In the genomic region with DNA sequence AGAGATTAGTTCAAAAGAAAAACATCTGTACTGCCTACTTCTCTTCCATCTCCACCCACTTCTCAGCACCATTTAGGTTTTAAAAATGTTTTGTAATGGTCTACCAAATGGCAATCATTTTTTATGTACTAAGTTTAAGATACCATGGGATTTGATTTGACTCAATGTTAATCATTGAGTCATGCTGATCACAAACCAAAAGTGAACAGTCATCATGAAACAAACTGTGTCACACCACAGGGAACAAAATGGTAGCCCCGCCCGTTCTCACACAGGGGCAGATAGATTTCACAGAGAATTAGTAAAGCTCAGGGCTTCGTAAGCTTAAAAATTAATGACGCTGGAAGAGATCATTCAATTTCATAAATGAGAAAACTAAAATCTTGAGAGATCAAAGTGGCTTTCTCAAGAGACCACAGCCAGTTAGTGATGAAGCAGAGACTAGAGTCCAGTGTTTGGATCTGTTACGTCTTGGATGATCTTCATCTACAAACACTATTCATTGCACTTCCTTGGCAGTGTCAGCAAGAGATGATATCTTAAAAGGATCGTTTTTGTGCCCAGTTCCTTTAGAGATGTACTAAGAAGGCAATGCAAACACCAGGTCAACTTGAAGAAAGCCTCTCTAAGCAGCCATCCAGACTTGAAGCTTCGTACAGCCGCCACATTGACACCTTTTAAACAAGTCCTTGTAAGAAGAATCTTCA, we compare ENCODE assay signal across 8 cellular contexts. TPM values are rescaled to one million over a fixed set of nuclear protein-coding genes. Genes with fewer than 3 reads are reported as not detected.
DNase-seq lines count a peak whose midpoint lies in the region; ATAC-seq and TF ChIP-seq lines count a peak whose summit lies in the region.

No MANE protein-coding gene starts in this region.

- H3K9ac ChIP-seq in mesenchymal stem cell (ENCODE audit: low read length) (peak overlapping the region; percentile 92), H9 (ENCODE audit: extremely low read depth, insufficient read length, low read length) (no peak overlapping the region)

- WGBS in mesenchymal stem cell, result 91% methylated on average over 8 of the region's 8 CpGs
- WGBS in H9 (ENCODE audit: extremely low coverage, insufficient read length, low lambda C conversion rate), result no CpG with 5 or more reads among the region's 8 CpGs
- 67 to 72% methylated on average over 8 of the region's 8 CpGs for WGBS in thyroid gland, 2 donors

- peaks cover 3% of the 10 kb centered on the region for H3K23me2 ChIP-seq in H9 (ENCODE audit: insufficient read length, low read depth, low read length, poor library complexity, severe bottlenecking)

- H2AK5ac ChIP-seq in mesenchymal stem cell (ENCODE audit: low read length, severe bottlenecking) (peak overlapping the region; percentile 83), H9 (ENCODE audit: insufficient read length, low read length) (no peak overlapping the region)

- no peaks in the 10 kb centered on the region for H4K20me1 ChIP-seq in H9 (ENCODE audit: control insufficient read depth, insufficient read depth, insufficient read length)

- H2BK5ac ChIP-seq in mesenchymal stem cell (ENCODE audit: low read depth, low read length, poor library complexity, severe bottlenecking) (no peak overlapping the region), H9 (ENCODE audit: insufficient read length, low read length) (no peak overlapping the region)

- no peak overlapping the region for H3T11ph ChIP-seq in H9 (ENCODE audit: low read length)

- H3K4me3 ChIP-seq in mesenchymal stem cell (ENCODE audit: insufficient read depth in 1 of 2, low read depth in 1 of 2, low read length in 2 of 2) (peak overlapping the region in 1 of 2 experiments; percentile 64), thyroid gland (replicated peaks in 1 of 3) (no peak overlapping the region)

- ATAC-seq in HG02798 (IDR thresholded peaks at IDR 0.05; ENCODE audit: poor library complexity, unreplicated experiment), result peak; percentile 87

- H3K4me2 ChIP-seq in mesenchymal stem cell (ENCODE audit: low read length, poor library complexity, severe bottlenecking) (no peak overlapping the region), H9 (ENCODE audit: insufficient read depth, insufficient read length, low read length) (no peak overlapping the region)

- intact Hi-C loops in activated CD4-positive, alpha-beta T cell treated with anti-CD3 and anti-CD28 coated beads, Interleukin-2, amount 10 ng/mL, durations not matched to agents 24 days and 14 days (cut with micrococcal nuclease), result loop anchor here (2.0 kb wide), 2 partner anchors 34 to 162 kb away; partner anchors contain the start of gene TRIO
- intact Hi-C loops in thyroid gland (cut with DNase I), result loop anchor here (5.0 to 10.0 kb wide), 2 partner anchors 124 to 163 kb away; no protein-coding TSS in a partner anchor

- no peak for TF ChIP-seq POLR2A in thyroid gland (IDR thresholded peaks at IDR 0.05)

- no peaks in the 10 kb centered on the region for H3K9me3 Mint-ChIP-seq in activated CD4-positive, alpha-beta T cell treated with anti-CD3 and anti-CD28 coated beads, Interleukin-2, amount 10 ng/mL, durations not matched to agents 24 days and 14 days
- H3K9me3 Mint-ChIP-seq in H9, result no peaks in the 10 kb centered on the region

- H2AFZ ChIP-seq in mesenchymal stem cell (ENCODE audit: low read depth, low read length), result no peak overlapping the region
- no peak overlapping the region for H2AFZ ChIP-seq in H9 (ENCODE audit: low read length)

- H3K36me3 ChIP-seq in mesenchymal stem cell (ENCODE audit: control insufficient read depth in 1 of 2, insufficient read depth in 2 of 2, low read depth in 1 of 2, low read length in 2 of 2), result no peaks in the 10 kb centered on the region
- no peaks in the 10 kb centered on the region for H3K36me3 ChIP-seq in thyroid gland

- H2BK15ac ChIP-seq in mesenchymal stem cell (ENCODE audit: low read depth, poor library complexity, severe bottlenecking) (no peak overlapping the region), H9 (ENCODE audit: low read depth, low read length) (no peak overlapping the region)

- peaks cover 13% of the 10 kb centered on the region for H3K4me1 Mint-ChIP-seq in activated CD4-positive, alpha-beta T cell treated with anti-CD3 and anti-CD28 coated beads, Interleukin-2, amount 10 ng/mL, durations not matched to agents 24 days and 14 days
- peaks cover 12 to 23% of the 10 kb centered on the region in 2 experiments for H3K4me1 Mint-ChIP-seq in H9

- H3K4me1 ChIP-seq in mesenchymal stem cell (ENCODE audit: control insufficient read depth, insufficient read depth, low read depth, low read length) (peaks cover 6% of the 10 kb centered on the region), H9 (ENCODE audit: insufficient read depth, low read length) (0 out of 2 replicates have a peak, but pooled peaks cover 3% of the 10 kb centered on the region), thyroid gland (no peaks in the 10 kb centered on the region)

- no peak overlapping the region for H2BK120ac ChIP-seq in mesenchymal stem cell (ENCODE audit: low read depth, low read length)
- H2BK120ac ChIP-seq in H9 (ENCODE audit: low read depth, low read length, poor library complexity, severe bottlenecking), result no peak overlapping the region

- H4K8ac ChIP-seq in mesenchymal stem cell (ENCODE audit: low read length) (no peak overlapping the region), H9 (replicated peaks; ENCODE audit: insufficient read length, low read depth, low read length) (no peak overlapping the region)

- DNase-seq in activated CD4-positive, alpha-beta T cell treated with anti-CD3 and anti-CD28 coated beads, Interleukin-2, amount 10 ng/mL, durations not matched to agents 24 days and 14 days, result peak; percentile 62
- no peak for DNase-seq in activated CD4-positive, alpha-beta T cell treated with anti-CD3 and anti-CD28 coated beads for 1 hour
- peak; percentile 26 for DNase-seq in RWPE1 (ENCODE audit: low spot score)
- peak; percentile 29 for DNase-seq in mesenchymal stem cell
- DNase-seq in islet precursor cell, result no peak
- no peak for DNase-seq in H9
- no peak for DNase-seq in thyroid gland

- peak overlapping the region; percentile 33 for H3K4me3 Mint-ChIP-seq in activated CD4-positive, alpha-beta T cell treated with anti-CD3 and anti-CD28 coated beads, Interleukin-2, amount 10 ng/mL, durations not matched to agents 24 days and 14 days
- H3K4me3 Mint-ChIP-seq in H9, result no peak overlapping the region

- H3K79me2 ChIP-seq in H9 (ENCODE audit: insufficient read depth, low read length), result no peaks in the 10 kb centered on the region

- no peak overlapping the region for H2BK20ac ChIP-seq in H9 (ENCODE audit: low read depth, low read length, poor library complexity, severe bottlenecking)

- TF ChIP-seq CTCF in RWPE1 (conservative IDR thresholded peaks at IDR 0.05; ENCODE audit: low read depth) (no peak), H9 (conservative IDR thresholded peaks at IDR 0.05) (no peak), thyroid gland (IDR thresholded peaks at IDR 0.05) (no peak)

- no peaks in the 10 kb centered on the region for H3K36me3 Mint-ChIP-seq in activated CD4-positive, alpha-beta T cell treated with anti-CD3 and anti-CD28 coated beads, Interleukin-2, amount 10 ng/mL, durations not matched to agents 24 days and 14 days (ENCODE audit: low read depth)
- no peaks in the 10 kb centered on the region for H3K36me3 Mint-ChIP-seq in H9 (ENCODE audit: insufficient read depth in 1 of 3, low read depth in 3 of 3)

- no peak overlapping the region for H3K56ac ChIP-seq in H9 (ENCODE audit: insufficient read length, low read depth, low read length)

- H3K4ac ChIP-seq in mesenchymal stem cell (ENCODE audit: low read depth in 1 of 2, low read length in 2 of 2) (no peak overlapping the region), H9 (ENCODE audit: low read depth, low read length) (no peak overlapping the region)

- H4K5ac ChIP-seq in H9 (ENCODE audit: insufficient read length, low read depth, low read length), result no peak overlapping the region

- H3K27ac ChIP-seq in RWPE1, result no peak overlapping the region
- no peak overlapping the region for H3K27ac ChIP-seq in mesenchymal stem cell (ENCODE audit: low read length, poor library complexity, severe bottlenecking)
- no peak overlapping the region for H3K27ac ChIP-seq in H9 (ENCODE audit: insufficient read length, low read depth, low read length)
- H3K27ac ChIP-seq in thyroid gland, result no peak overlapping the region

- H3K23ac ChIP-seq in mesenchymal stem cell (ENCODE audit: low read length in 2 of 2), result no peak overlapping the region
- H3K23ac ChIP-seq in H9 (ENCODE audit: insufficient read length, low read depth, low read length), result no peak overlapping the region

- peaks cover 3% of the 10 kb centered on the region for H3K79me1 ChIP-seq in mesenchymal stem cell (replicated peaks; ENCODE audit: low read length, poor library complexity, severe bottlenecking)
- H3K79me1 ChIP-seq in H9 (ENCODE audit: insufficient read depth, low read depth, low read length, poor library complexity, severe bottlenecking), result no peaks in the 10 kb centered on the region

- CTCF ChIA-PET in RWPE1 (lab: Yijun Ruan, JAX), result interaction anchor here (0.6 to 1.0 kb wide), 6 partner anchors 17 to 205 kb away, joined by 3 to 8 read pairs (median 5); no protein-coding TSS in a partner anchor

- no peaks in the 10 kb centered on the region for H3K27me3 ChIP-seq in mesenchymal stem cell (ENCODE audit: control insufficient read depth in 1 of 2, insufficient read depth in 1 of 2, low read length in 2 of 2)
- H3K27me3 ChIP-seq in H9 (ENCODE audit: insufficient read depth, low read length), result peaks cover 4% of the 10 kb centered on the region; the same call in 1 of the 2 replicates
- H3K27me3 ChIP-seq in thyroid gland, result no peaks in the 10 kb centered on the region

- peaks cover 4% of the 10 kb centered on the region for H3K27me3 Mint-ChIP-seq in activated CD4-positive, alpha-beta T cell treated with anti-CD3 and anti-CD28 coated beads, Interleukin-2, amount 10 ng/mL, durations not matched to agents 24 days and 14 days
- H3K27me3 Mint-ChIP-seq in H9 (ENCODE audit: low read depth), result peaks cover 16% of the 10 kb centered on the region

- no peak overlapping the region for H2BK12ac ChIP-seq in mesenchymal stem cell (ENCODE audit: low read length in 2 of 2)
- H2BK12ac ChIP-seq in H9 (ENCODE audit: insufficient read length, low read depth, low read length), result no peak overlapping the region

- H4K91ac ChIP-seq in mesenchymal stem cell (ENCODE audit: low read length), result no peak overlapping the region
- no peak overlapping the region for H4K91ac ChIP-seq in H9 (ENCODE audit: insufficient read length, low read depth, low read length)

- H3K14ac ChIP-seq in mesenchymal stem cell (ENCODE audit: low read length in 2 of 2) (no peak overlapping the region), H9 (ENCODE audit: insufficient read depth, low read length) (no peak overlapping the region)

- H3K18ac ChIP-seq in mesenchymal stem cell (ENCODE audit: low read depth in 1 of 2, low read length in 2 of 2) (no peak overlapping the region), H9 (ENCODE audit: insufficient read length, low read depth, low read length) (no peak overlapping the region)

- no peak overlapping the region for H3K27ac Mint-ChIP-seq in activated CD4-positive, alpha-beta T cell treated with anti-CD3 and anti-CD28 coated beads, Interleukin-2, amount 10 ng/mL, durations not matched to agents 24 days and 14 days
- H3K27ac Mint-ChIP-seq in H9, result no peak overlapping the region

- POLR2A ChIA-PET in RWPE1 (lab: Yijun Ruan, JAX; ENCODE audit: low non-redundant PET), result no interaction called here

- H3K9me3 ChIP-seq in mesenchymal stem cell (ENCODE audit: control insufficient read depth, low read length), result peaks cover 14% of the 10 kb centered on the region
- H3K9me3 ChIP-seq in H9 (ENCODE audit: control insufficient read depth, low read depth, low read length), result no peaks in the 10 kb centered on the region
- no peaks in the 10 kb centered on the region for H3K9me3 ChIP-seq in thyroid gland

RNA-seq across cellular contexts. Expression of gene TRIO, which starts 33.9 kb away (rescaled TPM):
- 8.7 and 14.0 TPM in 2 replicates for total RNA-seq in activated CD4-positive, alpha-beta T cell treated with anti-CD3 and anti-CD28 coated beads, Interleukin-2, amount 10 ng/mL, durations not matched to agents 24 days and 14 days
- polyA plus RNA-seq in mesenchymal stem cell (2013, experiment 1 of 2), result 39.8 TPM
- polyA plus RNA-seq in mesenchymal stem cell (2013, experiment 2 of 2), result 39.0 TPM
- 82.9 and 87.8 TPM in 2 replicates for total RNA-seq in H9 (2021)
- total RNA-seq in thyroid gland, result 100 to 1,000 TPM in 2 of 4 donors, 10 to 100 TPM in 2; 67.4 to 103 (median 94.7) TPM

Comparison
In these comparisons a context has a peak if more than half of its experiments do, and no peak if none do; other contexts are left out.
1. DNase-seq: peak in activated CD4-positive, alpha-beta T cell treated with anti-CD3 and anti-CD28 coated beads, Interleukin-2, amount 10 ng/mL, durations not matched to agents 24 days and 14 days (single experiment), RWPE1 (single experiment) and mesenchymal stem cell (single experiment); none in activated CD4-positive, alpha-beta T cell treated with anti-CD3 and anti-CD28 coated beads for 1 hour (single experiment), islet precursor cell (single experiment), H9 (single experiment) and thyroid gland (0 of 2).